Comparison of ENCODE assay signal across 26 cellular contexts in the genomic region with DNA sequence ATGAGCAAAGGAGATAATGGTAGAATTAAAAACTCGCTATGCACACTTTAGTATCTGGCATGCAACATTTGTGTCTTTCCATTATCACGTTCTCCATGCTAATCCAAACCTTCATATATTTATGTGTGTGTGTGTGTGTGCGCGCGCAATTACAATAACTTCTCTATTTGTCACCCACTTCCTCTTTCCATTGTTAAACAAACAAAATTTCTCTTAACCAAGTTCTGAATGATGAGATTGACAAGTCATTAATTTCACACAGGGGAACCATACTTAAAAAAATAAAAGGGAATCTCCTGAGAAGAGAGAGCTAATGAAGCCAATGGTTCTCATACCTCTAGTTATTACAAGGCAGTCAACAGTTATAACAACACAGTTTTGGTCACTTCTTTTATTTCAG.
"Had no signal": no experiment of that assay in that cellular context is flagged by ENCODE, and none has a peak within 500 bp of the region (broad histone marks: within the 10 kb centered on the region; RNA-seq: fewer than 3 reads in every experiment).

No MANE protein-coding gene starts in this region.

- H3K27me3 ChIP-seq: neutrophil, right lobe of liver, uterus had no signal

- H3K4me1 ChIP-seq: right lobe of liver, uterus had no signal

- H3K9me3 ChIP-seq: neutrophil, right lobe of liver, thoracic aorta, uterus had no signal

- H3K4me1 Mint-ChIP-seq: activated CD4-positive, alpha-beta T cell treated with anti-CD3 and anti-CD28 coated beads for 36 hours; activated CD8-positive, alpha-beta memory T cell treated with anti-CD3 and anti-CD28 coated beads, Interleukin-2, amount 10 ng/mL, durations not matched to agents 7 days and 5 days; central memory CD8-positive, alpha-beta T cell; immature natural killer cell; mesothelial cell of epicardium; naive B cell had no signal

- H3K4me3 ChIP-seq: right lobe of liver, thoracic aorta, uterus had no signal

- DNase-seq: activated CD4-positive, alpha-beta T cell treated with anti-CD3 and anti-CD28 coated beads for 36 hours; activated CD4-positive, CD25-positive, alpha-beta regulatory T cell; activated CD8-positive, alpha-beta memory T cell treated with anti-CD3 and anti-CD28 coated beads, Interleukin-2, amount 10 ng/mL, durations not matched to agents 7 days and 5 days; activated CD8-positive, alpha-beta T cell treated with anti-CD3 and anti-CD28 coated beads, Interleukin-2, amount 10 ng/mL, durations not matched to agents 7 days and 5 days; activated naive CD4-positive, alpha-beta T cell; activated T-cell treated with anti-CD3 and anti-CD28 coated beads, Interleukin-2, amount 50 U/mL, for 48 hours; endodermal cell; foreskin fibroblast; head of caudate nucleus; hypothalamus; immature natural killer cell; naive B cell; nephron progenitor cell; right lobe of liver; stimulated activated CD4-positive, alpha-beta T cell treated with anti-CD3 and anti-CD28 coated beads, Interleukin-12 subunit alpha, Interleukin-12 subunit beta, amount 100 ng/mL, for 4 hours; stimulated activated CD4-positive, alpha-beta T cell treated with anti-CD3 and anti-CD28 coated beads, Interleukin-4, amount 100 ng/mL, for 1 hour; stimulated activated naive CD8-positive, alpha-beta T cell treated with anti-CD3 and anti-CD28 coated beads, Interleukin-15, Interleukin-2, amounts not matched to agents 100 U/mL and 50 U/mL, for 24 hours; uterus had no signal

- H3K4me3 Mint-ChIP-seq: activated CD4-positive, alpha-beta T cell treated with anti-CD3 and anti-CD28 coated beads for 36 hours; activated CD8-positive, alpha-beta memory T cell treated with anti-CD3 and anti-CD28 coated beads, Interleukin-2, amount 10 ng/mL, durations not matched to agents 7 days and 5 days; activated CD8-positive, alpha-beta T cell treated with anti-CD3 and anti-CD28 coated beads, Interleukin-2, amount 10 ng/mL, durations not matched to agents 7 days and 5 days; central memory CD8-positive, alpha-beta T cell; dendritic cell treated with granulocyte-macrophage colony-stimulating factor and Interleukin-4, amounts not matched to agents 40 ng/mL and 50 ng/mL, for 4 days; endodermal cell; immature natural killer cell; mesothelial cell of epicardium; naive B cell; nephron progenitor cell had no signal

- H3K36me3 Mint-ChIP-seq: activated CD8-positive, alpha-beta memory T cell treated with anti-CD3 and anti-CD28 coated beads, Interleukin-2, amount 10 ng/mL, durations not matched to agents 7 days and 5 days; activated naive CD4-positive, alpha-beta T cell treated with anti-CD3 and anti-CD28 coated beads, Interleukin-2, amount 50 U/mL, for 72 hours; immature natural killer cell; mesothelial cell of epicardium; naive B cell had no signal

- FAIRE-seq: bronchial epithelial cell had no signal

- H3K36me3 ChIP-seq: neutrophil, right lobe of liver, thoracic aorta, uterus had no signal

- H3K9me3 Mint-ChIP-seq: activated naive CD4-positive, alpha-beta T cell treated with anti-CD3 and anti-CD28 coated beads, Interleukin-2, amount 50 U/mL, for 72 hours; dendritic cell treated with granulocyte-macrophage colony-stimulating factor and Interleukin-4, amounts not matched to agents 40 ng/mL and 50 ng/mL, for 4 days; endodermal cell; mesothelial cell of epicardium; naive B cell; nephron progenitor cell had no signal

- H3K27me3 Mint-ChIP-seq: activated CD4-positive, alpha-beta T cell treated with anti-CD3 and anti-CD28 coated beads for 36 hours; activated CD8-positive, alpha-beta memory T cell treated with anti-CD3 and anti-CD28 coated beads, Interleukin-2, amount 10 ng/mL, durations not matched to agents 7 days and 5 days; central memory CD8-positive, alpha-beta T cell; dendritic cell treated with granulocyte-macrophage colony-stimulating factor and Interleukin-4, amounts not matched to agents 40 ng/mL and 50 ng/mL, for 4 days; naive B cell had no signal

- H3K27ac Mint-ChIP-seq: activated CD4-positive, alpha-beta T cell treated with anti-CD3 and anti-CD28 coated beads for 36 hours; activated CD8-positive, alpha-beta memory T cell treated with anti-CD3 and anti-CD28 coated beads, Interleukin-2, amount 10 ng/mL, durations not matched to agents 7 days and 5 days; activated CD8-positive, alpha-beta T cell treated with anti-CD3 and anti-CD28 coated beads, Interleukin-2, amount 10 ng/mL, durations not matched to agents 7 days and 5 days; activated naive CD4-positive, alpha-beta T cell treated with anti-CD3 and anti-CD28 coated beads, Interleukin-2, amount 50 U/mL, for 72 hours; activated T-helper 2 cell treated with anti-CD3 and anti-CD28 coated beads, Interferon-gamma antibody, Interleukin-2, Interleukin-4, amounts not matched to agents 10 μg/mL and 5 μg/mL and 100 μg/mL, durations not matched to agents 14 hours and 24 hours and 36 hours; dendritic cell treated with granulocyte-macrophage colony-stimulating factor and Interleukin-4, amounts not matched to agents 40 ng/mL and 50 ng/mL, for 4 days; endodermal cell; immature natural killer cell; mesothelial cell of epicardium; naive B cell; nephron progenitor cell had no signal

- H3K27ac ChIP-seq: neutrophil, right lobe of liver, thoracic aorta, uterus had no signal
